ENCODE assay signal across 29 cellular contexts in the genomic region with DNA sequence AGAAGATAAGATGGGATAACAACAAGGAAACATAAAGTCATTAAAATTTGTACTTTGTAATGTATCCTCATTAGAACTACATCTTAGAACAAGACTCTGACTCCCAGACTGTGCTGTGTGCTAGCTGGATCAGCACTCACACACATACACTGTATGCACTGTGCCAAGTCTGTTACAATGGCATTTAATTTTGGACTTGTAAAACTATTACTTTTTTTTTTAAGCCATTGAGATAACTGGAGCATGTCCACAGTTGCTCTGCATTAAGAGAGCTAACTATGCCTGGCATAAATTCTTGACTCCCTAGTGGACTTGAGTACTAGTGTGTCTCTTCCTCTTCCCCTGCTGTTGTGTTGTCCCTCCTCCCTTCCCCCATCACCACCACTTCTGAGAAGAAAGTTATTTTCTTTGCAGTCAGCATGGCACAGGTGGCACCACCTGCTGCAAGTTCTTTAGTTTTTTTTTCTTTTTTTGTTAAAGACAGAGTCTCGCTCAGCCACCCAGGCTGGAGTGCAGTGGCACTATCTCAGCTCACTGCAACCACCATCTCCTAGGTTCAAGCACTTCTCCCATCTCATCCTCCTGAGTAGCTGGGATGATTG.
DNase-seq lines count a peak whose midpoint lies in the region; ATAC-seq, FAIRE-seq and TF ChIP-seq lines count a peak whose summit lies in the region.
"Had no signal": no experiment of that assay in that cellular context is flagged by ENCODE, and none has a peak within 500 bp of the region (broad histone marks: within the 10 kb centered on the region; RNA-seq: fewer than 3 reads in every experiment).

No MANE protein-coding gene starts in this region.

- H3K27ac ChIP-seq in right atrium auricular region (no peak overlapping the region), kidney (ENCODE audit: low read depth in 2 of 2, low read length in 2 of 2) (no peak overlapping the region), WERI-Rb-1 (no peak overlapping the region)
- H3K27ac ChIP-seq: A549, epithelial cell of prostate, testis had no signal

- H3K4me1 ChIP-seq in right atrium auricular region (peaks cover 0 to 9% of the 10 kb centered on the region in 2 donors), kidney (ENCODE audit: control insufficient read depth in 1 of 2, insufficient read depth in 1 of 2, low read depth in 1 of 2, low read length in 2 of 2) (peaks cover 0 to 7% of the 10 kb centered on the region in 2 donors)
- H3K4me1 ChIP-seq: A549, breast epithelium, testis had no signal

- TF ChIP-seq CTCF in right atrium auricular region (IDR thresholded peaks at IDR 0.05) (no peak), kidney (IDR thresholded peaks at IDR 0.05; ENCODE audit: borderline replicate concordance, extremely low read depth, insufficient read depth) (no peak), WERI-Rb-1 (IDR thresholded peaks at IDR 0.05; ENCODE audit: low read depth, low read length) (no peak)

- DNase-seq in Right ventricle myocardium inferior (ENCODE audit: missing footprints) (peak; percentile 22), right atrium auricular region (ENCODE audit: low spot score) (no peak), dedifferentiated amniotic fluid mesenchymal stem cell (ENCODE audit: extremely low spot score) (peak; percentile 46), kidney (no peak), WERI-Rb-1 (no peak), HT-29 (ENCODE audit: low spot score) (no peak)
- DNase-seq in activated CD4-positive, alpha-beta T cell treated with anti-CD3 and anti-CD28 coated beads for 4 hours = no peak
- DNase-seq: activated CD4-positive, alpha-beta T cell treated with anti-CD3 and anti-CD28 coated beads for 48 hours; activated CD8-positive, alpha-beta memory T cell treated with anti-CD3 and anti-CD28 coated beads, Interleukin-2, amount 10 ng/mL, durations not matched to agents 7 days and 5 days; activated naive CD4-positive, alpha-beta T cell treated with anti-CD3 and anti-CD28 coated beads for 36 hours; amniotic stem cell; CD8-positive, alpha-beta T cell; DMS153; effector CD4-positive, alpha-beta T cell; gastrocnemius medialis; H9; hypothalamus; immature natural killer cell; KG1; NCI-H146; posterior cingulate gyrus; sigmoid colon; stimulated activated CD4-positive, alpha-beta T cell treated with anti-CD3 and anti-CD28 coated beads, Interleukin-4, amount 100 ng/mL, for 4 hours; stimulated activated naive CD4-positive, alpha-beta T cell; testis had no signal

- H3K4me3 ChIP-seq in right atrium auricular region (no peak overlapping the region), kidney (ENCODE audit: low read length in 2 of 2) (no peak overlapping the region), WERI-Rb-1 (ENCODE audit: low read depth, low read length) (no peak overlapping the region)
- H3K4me3 ChIP-seq: A549, breast epithelium, gastrocnemius medialis, sigmoid colon, testis had no signal

- peak; percentile 51 for ATAC-seq in Right ventricle myocardium inferior
- ATAC-seq in GM21381 (IDR thresholded peaks at IDR 0.05; ENCODE audit: unreplicated experiment) = no peak
- ATAC-seq: A549; activated CD8-positive, alpha-beta memory T cell treated with anti-CD3 and anti-CD28 coated beads, Interleukin-2, amount 10 ng/mL, durations not matched to agents 7 days and 5 days; CD8-positive, alpha-beta T cell had no signal

- intact Hi-C loops in Right ventricle myocardium inferior (cut with DNase I) (no loop called here), kidney (cut with DNase I) (no loop called here)

- peak; percentile 30 for FAIRE-seq in kidney (lab: Jason Lieb, UNC)
- FAIRE-seq: A549 had no signal

- H3K36me3 ChIP-seq in right atrium auricular region (peaks cover 3% of the 10 kb centered on the region), kidney (ENCODE audit: control insufficient read depth in 1 of 2, insufficient read depth in 2 of 2, low read length in 2 of 2) (no peaks in the 10 kb centered on the region), WERI-Rb-1 (no peaks in the 10 kb centered on the region)
- H3K36me3 ChIP-seq: breast epithelium, gastrocnemius medialis, sigmoid colon had no signal

- H3K27me3 ChIP-seq in right atrium auricular region (no peaks in the 10 kb centered on the region), WERI-Rb-1 (ENCODE audit: insufficient read depth, low read depth, severe bottlenecking) (no peaks in the 10 kb centered on the region)
- H3K27me3 ChIP-seq: breast epithelium, gastrocnemius medialis, sigmoid colon, testis had no signal

- no peaks in the 10 kb centered on the region for H3K9me3 ChIP-seq in right atrium auricular region
- H3K9me3 ChIP-seq in kidney (ENCODE audit: control insufficient read depth in 1 of 2, low read length in 2 of 2) = no peaks in the 10 kb centered on the region
- H3K9me3 ChIP-seq in WERI-Rb-1 (ENCODE audit: severe bottlenecking) = no peaks in the 10 kb centered on the region
- H3K9me3 ChIP-seq: A549, breast epithelium, gastrocnemius medialis, sigmoid colon, testis had no signal

- no peak overlapping the region for H3K9ac ChIP-seq in kidney (ENCODE audit: low read length in 2 of 2)

Comparison
In these comparisons a context has a peak if more than half of its experiments do, and no peak if none do; other contexts are left out.
1. DNase-seq: peak in Right ventricle myocardium inferior (single experiment) and dedifferentiated amniotic fluid mesenchymal stem cell (single experiment); none in right atrium auricular region (single experiment), kidney (single experiment), activated CD4-positive, alpha-beta T cell treated with anti-CD3 and anti-CD28 coated beads for 4 hours (0 of 2), WERI-Rb-1 (single experiment) and HT-29 (single experiment).